8 cellular contexts compared by ENCODE assay signal in genomic region chr17:38557836-38558750, GRCh38. TPM values are rescaled to one million over a fixed set of nuclear protein-coding genes. Genes with fewer than 3 reads are reported as not detected.
DNase-seq lines count a peak whose midpoint lies in the region; ATAC-seq and TF ChIP-seq lines count a peak whose summit lies in the region.

No MANE protein-coding gene starts in this region.

- peaks cover 31% of the 10 kb centered on the region for H3K27me3 ChIP-seq in CD4-positive, alpha-beta T cell (ENCODE audit: control insufficient read depth, insufficient read depth, low read length)
- H3K27me3 ChIP-seq in mucosa of rectum (ENCODE audit: control insufficient read depth in 2 of 2, insufficient read depth in 2 of 2, low read length in 2 of 2) = peaks cover 23% of the 10 kb centered on the region in 2 donors

- CTCF ChIA-PET in CD4-positive, alpha-beta T cell (lab: Charles Lee) = interaction anchor here (0.6 to 4.0 kb wide), 23 partner anchors 14 to 594 kb away, joined by 3 to 97 read pairs (median 5); partner anchors contain the start of genes EPOP, PLXDC1 and SRCIN1

- H3K36me3 ChIP-seq in mucosa of rectum (ENCODE audit: control insufficient read depth in 2 of 2, insufficient read depth in 2 of 2, low read length in 2 of 2) = no peaks in the 10 kb centered on the region

- H3K36me3 Mint-ChIP-seq in CD4-positive, alpha-beta T cell (ENCODE audit: low read depth) = no peaks in the 10 kb centered on the region
- no peaks in the 10 kb centered on the region for H3K36me3 Mint-ChIP-seq in activated T-cell treated with anti-CD3 and anti-CD28 coated beads, Interleukin-2, amount 50 U/mL, for 4 hours (ENCODE audit: insufficient read depth)

- POLR2A ChIA-PET in CD4-positive, alpha-beta T cell (lab: Charles Lee) = interaction anchor here (0.6 to 3.2 kb wide), 12 partner anchors 9 to 642 kb away, joined by 3 to 20 read pairs (median 4); partner anchors contain the start of gene RPL19

- H3K4me1 Mint-ChIP-seq in CD4-positive, alpha-beta T cell (ENCODE audit: low read depth) = peaks cover 26% of the 10 kb centered on the region
- H3K4me1 Mint-ChIP-seq in activated T-cell treated with anti-CD3 and anti-CD28 coated beads, Interleukin-2, amount 50 U/mL, for 4 hours (ENCODE audit: low read depth) = peaks cover 17% of the 10 kb centered on the region

- no peaks in the 10 kb centered on the region for H3K9me3 ChIP-seq in CD4-positive, alpha-beta T cell (ENCODE audit: control insufficient read depth, low read length)
- no peaks in the 10 kb centered on the region for H3K9me3 ChIP-seq in mucosa of rectum (ENCODE audit: control insufficient read depth in 2 of 2, low read length in 2 of 2)

- intact Hi-C loops in CD4-positive, alpha-beta T cell (cut with DNase I, micrococcal nuclease) = loop anchor here (1.0 to 5.0 kb wide), 8 partner anchors 15 to 206 kb away; partner anchors contain the start of genes EPOP (in 1 of the 2), PSMB3 (in 1 of the 2) and SOCS7 (in 1 of the 2)

- H3K4me3 Mint-ChIP-seq in CD4-positive, alpha-beta T cell = peak overlapping the region; percentile 96
- peak overlapping the region; percentile 94 for H3K4me3 Mint-ChIP-seq in activated T-cell treated with anti-CD3 and anti-CD28 coated beads, Interleukin-2, amount 50 U/mL, for 4 hours

- ATAC-seq in CD4-positive, alpha-beta T cell (ENCODE audit: poor library complexity) = peak; percentile 71
- ATAC-seq in GM21381 (IDR thresholded peaks at IDR 0.05; ENCODE audit: unreplicated experiment) (peak; percentile 66), esophagus mucosa (peak; percentile 82)
- ATAC-seq in activated T-cell treated with anti-CD3 and anti-CD28 coated beads, Interleukin-2, amount 50 U/mL, for 4 hours = peak; percentile 76 to 79

- no peaks in the 10 kb centered on the region for H3K9me3 Mint-ChIP-seq in CD4-positive, alpha-beta T cell
- H3K9me3 Mint-ChIP-seq in activated T-cell treated with anti-CD3 and anti-CD28 coated beads, Interleukin-2, amount 50 U/mL, for 4 hours = no peaks in the 10 kb centered on the region

- H3K9ac ChIP-seq in mucosa of rectum (ENCODE audit: low read depth in 1 of 2, low read length in 2 of 2) = peak overlapping the region; percentile 34 to 53

- H3K27ac Mint-ChIP-seq in CD4-positive, alpha-beta T cell = peak overlapping the region; percentile 35

- TF ChIP-seq CTCF in CD4-positive, alpha-beta T cell (IDR thresholded peaks at IDR 0.05) = peak; percentile 90

- H3K27ac ChIP-seq in CD4-positive, alpha-beta T cell (ENCODE audit: low read depth, low read length) = no peak overlapping the region
- no peak overlapping the region for H3K27ac ChIP-seq in mucosa of rectum (ENCODE audit: low read depth in 2 of 2, low read length in 2 of 2)

- peaks cover 39% of the 10 kb centered on the region for H3K27me3 Mint-ChIP-seq in CD4-positive, alpha-beta T cell
- peaks cover 25% of the 10 kb centered on the region for H3K27me3 Mint-ChIP-seq in activated T-cell treated with anti-CD3 and anti-CD28 coated beads, Interleukin-2, amount 50 U/mL, for 4 hours (ENCODE audit: low read depth)

- peak overlapping the region; percentile 54 to 69 for H3K4me3 ChIP-seq in mucosa of rectum (ENCODE audit: low read length in 2 of 2)

- peaks cover 22 to 23% of the 10 kb centered on the region in 2 donors for H3K4me1 ChIP-seq in mucosa of rectum (ENCODE audit: control insufficient read depth in 2 of 2, insufficient read depth in 2 of 2, low read length in 2 of 2)

- peak; percentile 80 to 89 (median 85) for DNase-seq in CD4-positive, alpha-beta T cell
- peak; percentile 90 for DNase-seq in KG1 (lab: John Stamatoyannopoulos, UW)
- peak; percentile 85 for DNase-seq in activated T-cell treated with anti-CD3 and anti-CD28 coated beads, Interleukin-2, amount 50 U/mL, for 4 hours
- peak; percentile 57 to 79 for DNase-seq in stimulated activated CD8-positive, alpha-beta memory T cell treated with anti-CD3 and anti-CD28 coated beads, Interleukin-4, amount 100 ng/mL, for 1 hour (ENCODE audit: low read depth in 2 of 2, low spot score in 1 of 2)

TF ChIP-seq in PFSK-1, 5 proteins besides CTCF, POLR2A, EP300 and RAD21:
- TF ChIP-seq FOXP2 (optimal IDR thresholded peaks at IDR 0.05; ENCODE audit: borderline replicate concordance, extremely low read depth, extremely low read length, insufficient read depth) = peak; percentile 97
- no peak for TF ChIP-seq TAF1 (IDR thresholded peaks at IDR 0.05; ENCODE audit: borderline replicate concordance, insufficient read depth, low read length)

RNA-seq across cellular contexts. Expression of gene SRCIN1, which starts 47.7 kb away (rescaled TPM):
- total RNA-seq in CD4-positive, alpha-beta T cell = under 1 TPM in 1 of 2 experiments, not detected in 1; 0.06 TPM
- 9.5 TPM for polyA plus RNA-seq in PFSK-1 (2012; ENCODE audit: insufficient read length, low read depth)
- under 1 TPM in 2 of 3 donors, not detected in 1; 0.16 to 0.49 TPM for total RNA-seq in activated T-cell treated with anti-CD3 and anti-CD28 coated beads, Interleukin-2, amount 50 U/mL, for 4 hours
- 6.6 TPM for total RNA-seq in esophagus mucosa
